Comparison of ENCODE assay signal across 1 cellular context in genomic region chr20:64012385-64013146, GRCh38. TPM values are rescaled to one million over a fixed set of nuclear protein-coding genes. Genes with fewer than 3 reads are reported as not detected.
"Had no signal": no experiment of that assay in that cellular context is flagged by ENCODE, and none has a peak within 500 bp of the region (broad histone marks: within the 10 kb centered on the region; RNA-seq: fewer than 3 reads in every experiment).

No MANE protein-coding gene starts in this region.

RNA-seq across cellular contexts. Expression of gene SOX18, which starts 36.9 kb away (rescaled TPM):
- total RNA-seq: hepatocyte had no signal
